ENCODE assay signal across 10 cellular contexts in the genomic region with DNA sequence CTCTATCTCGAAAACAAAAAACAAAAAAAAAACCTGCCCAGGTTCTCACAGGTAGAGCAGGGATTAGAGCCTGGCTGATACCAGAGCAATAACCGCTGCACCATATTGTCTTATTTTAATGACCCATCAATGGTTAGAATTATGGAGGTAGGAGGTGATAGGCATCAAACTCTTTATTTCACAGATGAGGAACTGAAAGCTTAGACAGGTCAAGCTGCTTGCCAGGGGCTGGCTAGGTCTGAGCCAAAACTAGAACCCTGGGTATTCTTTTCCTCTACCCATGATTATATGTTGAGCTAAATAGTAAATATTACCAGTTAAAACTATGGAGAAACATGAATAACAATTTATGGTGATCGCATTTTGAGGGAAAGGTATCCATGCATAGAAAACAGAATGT. TPM values are rescaled to one million over a fixed set of nuclear protein-coding genes. Genes with fewer than 3 reads are reported as not detected.
DNase-seq lines count a peak whose midpoint lies in the region; ATAC-seq and TF ChIP-seq lines count a peak whose summit lies in the region.
"Had no signal": no experiment of that assay in that cellular context is flagged by ENCODE, and none has a peak within 500 bp of the region (broad histone marks: within the 10 kb centered on the region; RNA-seq: fewer than 3 reads in every experiment).

No MANE protein-coding gene starts in this region.

- H3K4me2 ChIP-seq in OCI-LY3 (ENCODE audit: low read length) (peak overlapping the region; percentile 48), trophoblast cell (ENCODE audit: low read length) (no peak overlapping the region)

- no peaks in the 10 kb centered on the region for H3K9me3 Mint-ChIP-seq in stimulated activated naive B cell treated with anti-CD40 and anti-IgM and Interleukin-4, amounts not matched to agents 10 μg/mL and 1 μg/mL and 100 μg/mL, for 72 hours
- H3K9me3 Mint-ChIP-seq in activated naive CD4-positive, alpha-beta T cell treated with anti-CD3 and anti-CD28 coated beads, Interleukin-2, amount 50 U/mL, for 72 hours, result no peaks in the 10 kb centered on the region
- H3K9me3 Mint-ChIP-seq: CD8-positive, alpha-beta memory T cell had no signal

- H3K27me3 ChIP-seq in ACC112 (ENCODE audit: insufficient read depth, low read length), result no peaks in the 10 kb centered on the region
- H3K27me3 ChIP-seq in OCI-LY3 (ENCODE audit: low read depth, low read length), result no peaks in the 10 kb centered on the region
- no peaks in the 10 kb centered on the region for H3K27me3 ChIP-seq in gastroesophageal sphincter
- H3K27me3 ChIP-seq in trophoblast cell (ENCODE audit: insufficient read depth, low read length), result peaks cover 14% of the 10 kb centered on the region

- H4K8ac ChIP-seq in trophoblast cell (ENCODE audit: low read depth, low read length), result no peak overlapping the region

- H3K36me3 ChIP-seq in ACC112 (ENCODE audit: insufficient read depth, low read length) (peaks cover 15% of the 10 kb centered on the region), OCI-LY3 (replicated peaks; ENCODE audit: low read depth, low read length) (no peaks in the 10 kb centered on the region), gastroesophageal sphincter (peaks cover 0 to 8% of the 10 kb centered on the region in 2 donors), trophoblast cell (ENCODE audit: control insufficient read depth in 1 of 2, insufficient read depth in 2 of 2, low read length in 2 of 2) (no peaks in the 10 kb centered on the region)
- H3K36me3 ChIP-seq: HAP-1 had no signal

- no peak overlapping the region for H3K4ac ChIP-seq in trophoblast cell (ENCODE audit: low read depth, low read length)

- H3K9me3 ChIP-seq in OCI-LY3 (ENCODE audit: insufficient read depth, low read length), result no peaks in the 10 kb centered on the region
- H3K9me3 ChIP-seq in gastroesophageal sphincter, result no peaks in the 10 kb centered on the region
- H3K9me3 ChIP-seq in trophoblast cell (ENCODE audit: insufficient read depth, low read depth, low read length), result peaks cover 4% of the 10 kb centered on the region
- H3K9me3 ChIP-seq: HAP-1 had no signal

- H4K91ac ChIP-seq in trophoblast cell (ENCODE audit: low read depth, low read length), result no peak overlapping the region

- no peak for DNase-seq in stimulated activated naive B cell treated with anti-CD40 and anti-IgM and Interleukin-4, amounts not matched to agents 10 μg/mL and 1 μg/mL and 100 μg/mL, for 72 hours
- DNase-seq in activated naive CD4-positive, alpha-beta T cell treated with anti-CD3 and anti-CD28 coated beads, Interleukin-2, amount 50 U/mL, for 72 hours (ENCODE audit: low spot score in 2 of 2), result no peak
- DNase-seq in trophoblast cell, result no peak
- no peak for DNase-seq in NCI-H146 treated with DMSO at 0.1 percent for 48 hours (lab: John Stamatoyannopoulos, UW; ENCODE audit: unreplicated experiment)
- DNase-seq in EL, result no peak

- TF ChIP-seq EP300 in gastroesophageal sphincter (IDR thresholded peaks at IDR 0.05), result no peak

- H3K4me3 ChIP-seq in ACC112 (ENCODE audit: low read depth, low read length) (no peak overlapping the region), OCI-LY3 (ENCODE audit: low read length) (no peak overlapping the region), gastroesophageal sphincter (no peak overlapping the region), trophoblast cell (ENCODE audit: low read depth, low read length) (no peak overlapping the region)
- H3K4me3 ChIP-seq: HAP-1 had no signal

- H3K9ac ChIP-seq in OCI-LY3 (ENCODE audit: low read length), result no peak overlapping the region
- H3K9ac ChIP-seq in trophoblast cell (ENCODE audit: low read length), result no peak overlapping the region

- H3K4me1 Mint-ChIP-seq in stimulated activated naive B cell treated with anti-CD40 and anti-IgM and Interleukin-4, amounts not matched to agents 10 μg/mL and 1 μg/mL and 100 μg/mL, for 72 hours, result peaks cover 3 to 19% of the 10 kb centered on the region in 2 donors

- H2BK5ac ChIP-seq in trophoblast cell (ENCODE audit: low read depth, low read length, poor library complexity), result no peak overlapping the region

- no peak overlapping the region for H3K4me3 Mint-ChIP-seq in stimulated activated naive B cell treated with anti-CD40 and anti-IgM and Interleukin-4, amounts not matched to agents 10 μg/mL and 1 μg/mL and 100 μg/mL, for 72 hours

- ATAC-seq in gastroesophageal sphincter, result no peak
- ATAC-seq in stimulated activated naive B cell treated with anti-CD40 and anti-IgM and Interleukin-4, amounts not matched to agents 10 μg/mL and 1 μg/mL and 100 μg/mL, for 72 hours (replicated peaks), result peak; percentile 42
- ATAC-seq in activated naive CD4-positive, alpha-beta T cell treated with anti-CD3 and anti-CD28 coated beads, Interleukin-2, amount 50 U/mL, for 72 hours, result no peak

- TF ChIP-seq CTCF in OCI-LY3 (IDR thresholded peaks at IDR 0.05; ENCODE audit: low read depth, low read length) (no peak), gastroesophageal sphincter (IDR thresholded peaks at IDR 0.05) (no peak)

- no peak overlapping the region for H2AK5ac ChIP-seq in trophoblast cell (ENCODE audit: low read length)

- WGBS in gastroesophageal sphincter (ENCODE audit: low coverage in 1 of 2), 2 donors, result 80 to 95% methylated on average over 2 to 3 of the region's 3 CpGs
- WGBS in trophoblast cell (ENCODE audit: extremely low coverage, insufficient coverage, insufficient read length), result no CpG with 5 or more reads among the region's 3 CpGs

- H2AFZ ChIP-seq in ACC112 (ENCODE audit: low read length, unreplicated experiment) (peak overlapping the region; percentile 93), OCI-LY3 (ENCODE audit: low read depth, low read length) (no peak overlapping the region), trophoblast cell (ENCODE audit: insufficient read depth, low read length, poor library complexity) (no peak overlapping the region)

- H3K23ac ChIP-seq in trophoblast cell (ENCODE audit: low read length), result no peak overlapping the region

- no peak overlapping the region for H3K27ac ChIP-seq in ACC112 (ENCODE audit: low read depth, low read length)
- no peak overlapping the region for H3K27ac ChIP-seq in OCI-LY3 (ENCODE audit: low read length)
- peak overlapping the region; percentile 29 to 87 (median 70) for H3K27ac ChIP-seq in gastroesophageal sphincter
- H3K27ac ChIP-seq in trophoblast cell (ENCODE audit: low read depth, low read length), result no peak overlapping the region

- H3K79me2 ChIP-seq in ACC112 (ENCODE audit: control insufficient read depth, insufficient read depth, low read length, unreplicated experiment) (peaks cover 28% of the 10 kb centered on the region), OCI-LY3 (ENCODE audit: low read length) (no peaks in the 10 kb centered on the region), trophoblast cell (ENCODE audit: control insufficient read depth, insufficient read depth, low read length, poor library complexity) (no peaks in the 10 kb centered on the region)

- H4K12ac ChIP-seq in trophoblast cell (ENCODE audit: low read depth, low read length), result no peak overlapping the region

- H3K4me1 ChIP-seq in ACC112 (ENCODE audit: control insufficient read depth, insufficient read depth, low read length, unreplicated experiment) (peaks cover 28% of the 10 kb centered on the region), OCI-LY3 (ENCODE audit: low read length) (peaks cover 10% of the 10 kb centered on the region), gastroesophageal sphincter (peaks cover 0 to 35% (median 5%) of the 10 kb centered on the region in 3 donors), trophoblast cell (ENCODE audit: control insufficient read depth in 1 of 2, insufficient read depth in 2 of 2, low read length in 2 of 2) (peaks cover 0 to 8% of the 10 kb centered on the region in 2 experiments)

- no peaks in the 10 kb centered on the region for H4K20me1 ChIP-seq in OCI-LY3 (ENCODE audit: insufficient read depth, low read length)

- H3K79me1 ChIP-seq in trophoblast cell (ENCODE audit: low read length), result no peaks in the 10 kb centered on the region

- no peak overlapping the region for H3K14ac ChIP-seq in trophoblast cell (ENCODE audit: low read length)

- no peak overlapping the region for H2BK120ac ChIP-seq in trophoblast cell (ENCODE audit: insufficient read depth, low read length, poor library complexity)

- H3K36me3 Mint-ChIP-seq in stimulated activated naive B cell treated with anti-CD40 and anti-IgM and Interleukin-4, amounts not matched to agents 10 μg/mL and 1 μg/mL and 100 μg/mL, for 72 hours, result no peaks in the 10 kb centered on the region
- no peaks in the 10 kb centered on the region for H3K36me3 Mint-ChIP-seq in activated naive CD4-positive, alpha-beta T cell treated with anti-CD3 and anti-CD28 coated beads, Interleukin-2, amount 50 U/mL, for 72 hours
- H3K36me3 Mint-ChIP-seq: CD8-positive, alpha-beta memory T cell had no signal

- no peak overlapping the region for H2BK12ac ChIP-seq in trophoblast cell (ENCODE audit: low read length)

- H3K27me3 Mint-ChIP-seq in stimulated activated naive B cell treated with anti-CD40 and anti-IgM and Interleukin-4, amounts not matched to agents 10 μg/mL and 1 μg/mL and 100 μg/mL, for 72 hours, result peaks cover 36 to 60% of the 10 kb centered on the region in 2 donors

- no peak overlapping the region for H3K18ac ChIP-seq in trophoblast cell (ENCODE audit: low read length)

- no peak overlapping the region for H3K27ac Mint-ChIP-seq in stimulated activated naive B cell treated with anti-CD40 and anti-IgM and Interleukin-4, amounts not matched to agents 10 μg/mL and 1 μg/mL and 100 μg/mL, for 72 hours
- no peak overlapping the region for H3K27ac Mint-ChIP-seq in activated naive CD4-positive, alpha-beta T cell treated with anti-CD3 and anti-CD28 coated beads, Interleukin-2, amount 50 U/mL, for 72 hours
- H3K27ac Mint-ChIP-seq: CD8-positive, alpha-beta memory T cell had no signal

- TF ChIP-seq POLR2A in gastroesophageal sphincter (IDR thresholded peaks at IDR 0.05), result no peak

RNA-seq across cellular contexts. Expression of a gene that starts 2.0 kb away (rescaled TPM):
- total RNA-seq in gastroesophageal sphincter, result 100 to 1,000 TPM in 2 of 4 donors, 10 to 100 TPM in 2; 83.3 to 162 (median 96.2) TPM
- total RNA-seq in activated naive CD4-positive, alpha-beta T cell treated with anti-CD3 and anti-CD28 coated beads, Interleukin-2, amount 50 U/mL, for 72 hours, result under 1 TPM; 0.09 to 0.82 TPM
- polyA plus RNA-seq in trophoblast cell (2013), result 0.08 and 0.14 TPM in 2 replicates
- total RNA-seq: CD8-positive, alpha-beta memory T cell had no signal
- polyA plus RNA-seq: CD8-positive, alpha-beta memory T cell had no signal

Comparison
In these comparisons a context has a peak if more than half of its experiments do, and no peak if none do; other contexts are left out.
1. H3K27ac ChIP-seq: peak in gastroesophageal sphincter (4 of 4); none in ACC112 (single experiment), OCI-LY3 (single experiment) and trophoblast cell (single experiment).
2. ATAC-seq: peak in stimulated activated naive B cell treated with anti-CD40 and anti-IgM and Interleukin-4, amounts not matched to agents 10 μg/mL and 1 μg/mL and 100 μg/mL, for 72 hours (2 of 2); none in gastroesophageal sphincter (single experiment) and activated naive CD4-positive, alpha-beta T cell treated with anti-CD3 and anti-CD28 coated beads, Interleukin-2, amount 50 U/mL, for 72 hours (0 of 2).
3. RNA of a gene that starts 2.0 kb away (total RNA-seq): 83.3 to 162 TPM in gastroesophageal sphincter; 0.09 to 0.82 TPM in activated naive CD4-positive, alpha-beta T cell treated with anti-CD3 and anti-CD28 coated beads, Interleukin-2, amount 50 U/mL, for 72 hours; every median in the first group is over 10 times any median in the second.